ENCODE assay signal across 15 cellular contexts in the genomic region with DNA sequence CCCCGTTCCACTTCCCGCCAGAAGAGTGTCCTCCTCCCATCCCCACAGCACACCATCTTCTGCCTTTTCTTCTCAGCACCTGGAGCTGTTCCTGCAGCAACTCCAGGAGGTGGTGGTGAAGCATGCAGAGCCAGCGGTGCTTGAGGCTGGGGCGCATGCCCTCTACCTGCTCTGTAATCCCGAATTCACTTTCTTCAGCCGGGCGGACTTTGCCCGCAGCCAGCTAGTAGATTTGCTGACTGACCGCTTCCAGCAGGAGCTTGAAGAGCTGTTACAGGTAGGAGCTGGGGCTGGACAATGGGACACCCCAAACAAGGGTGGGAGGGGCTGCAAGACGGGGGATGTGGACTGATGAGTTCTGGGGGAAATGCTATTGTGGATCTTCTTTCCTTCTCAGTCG. TPM values are rescaled to one million over a fixed set of nuclear protein-coding genes. Genes with fewer than 3 reads are reported as not detected.
"Had no signal": no experiment of that assay in that cellular context is flagged by ENCODE, and none has a peak within 500 bp of the region (broad histone marks: within the 10 kb centered on the region; RNA-seq: fewer than 3 reads in every experiment).

No MANE protein-coding gene starts in this region.

- H3K27me3 Mint-ChIP-seq: activated CD4-positive, alpha-beta T cell treated with anti-CD3 and anti-CD28 coated beads for 36 hours; T-cell had no signal

- H3K4me3 ChIP-seq: esophagus squamous epithelium, ovary, tibial nerve had no signal

- H3K9me3 ChIP-seq: esophagus squamous epithelium, ovary, tibial nerve had no signal

- ATAC-seq: T-cell had no signal

- H3K36me3 ChIP-seq: esophagus squamous epithelium, ovary had no signal

- DNase-seq: activated naive CD4-positive, alpha-beta T cell; esophagus squamous epithelium; foreskin fibroblast; glutamatergic neuron; immature natural killer cell; left cardiac atrium; ovary; T-cell; T1000 had no signal

- H3K9me3 Mint-ChIP-seq: activated T-helper 1 cell treated with anti-CD3 and anti-CD28 coated beads, Interleukin-12 subunit alpha, Interleukin-12 subunit beta, Interleukin-2, Interleukin-4 antibody, amounts not matched to agents 30 ng/mL and 10 ng/mL and 1 ng/mL, durations not matched to agents 14 hours and 24 hours and 36 hours; immature natural killer cell; T-cell had no signal

- H3K27me3 ChIP-seq: ovary, tibial nerve had no signal

- H3K27ac ChIP-seq: esophagus squamous epithelium, ovary, tibial nerve, VCaP had no signal

- H3K27ac Mint-ChIP-seq: activated CD4-positive, alpha-beta T cell treated with anti-CD3 and anti-CD28 coated beads for 36 hours; activated T-helper 1 cell treated with anti-CD3 and anti-CD28 coated beads, Interleukin-12 subunit alpha, Interleukin-12 subunit beta, Interleukin-2, Interleukin-4 antibody, amounts not matched to agents 30 ng/mL and 10 ng/mL and 1 ng/mL, durations not matched to agents 14 hours and 24 hours and 36 hours; immature natural killer cell; T-cell had no signal

- H3K4me1 Mint-ChIP-seq: immature natural killer cell had no signal

- FAIRE-seq: astrocyte had no signal

- H3K4me3 Mint-ChIP-seq: activated CD4-positive, alpha-beta T cell treated with anti-CD3 and anti-CD28 coated beads for 36 hours; activated T-helper 1 cell treated with anti-CD3 and anti-CD28 coated beads, Interleukin-12 subunit alpha, Interleukin-12 subunit beta, Interleukin-2, Interleukin-4 antibody, amounts not matched to agents 30 ng/mL and 10 ng/mL and 1 ng/mL, durations not matched to agents 14 hours and 24 hours and 36 hours; immature natural killer cell; T-cell had no signal

- H3K4me1 ChIP-seq: esophagus squamous epithelium, tibial nerve had no signal

RNA-seq across cellular contexts. Expression of a gene that starts 19.1 kb away (rescaled TPM):
- total RNA-seq: astrocyte, renal cortical epithelial cell had no signal

RNA-seq across cellular contexts. Expression of a gene that starts 23.0 kb away (rescaled TPM):
- total RNA-seq: renal cortical epithelial cell had no signal

RNA-seq across cellular contexts. Expression of a gene that starts 23.5 kb away (rescaled TPM):
- polyA plus RNA-seq: immature natural killer cell had no signal
